8 cellular contexts compared by ENCODE assay signal in the genomic region with DNA sequence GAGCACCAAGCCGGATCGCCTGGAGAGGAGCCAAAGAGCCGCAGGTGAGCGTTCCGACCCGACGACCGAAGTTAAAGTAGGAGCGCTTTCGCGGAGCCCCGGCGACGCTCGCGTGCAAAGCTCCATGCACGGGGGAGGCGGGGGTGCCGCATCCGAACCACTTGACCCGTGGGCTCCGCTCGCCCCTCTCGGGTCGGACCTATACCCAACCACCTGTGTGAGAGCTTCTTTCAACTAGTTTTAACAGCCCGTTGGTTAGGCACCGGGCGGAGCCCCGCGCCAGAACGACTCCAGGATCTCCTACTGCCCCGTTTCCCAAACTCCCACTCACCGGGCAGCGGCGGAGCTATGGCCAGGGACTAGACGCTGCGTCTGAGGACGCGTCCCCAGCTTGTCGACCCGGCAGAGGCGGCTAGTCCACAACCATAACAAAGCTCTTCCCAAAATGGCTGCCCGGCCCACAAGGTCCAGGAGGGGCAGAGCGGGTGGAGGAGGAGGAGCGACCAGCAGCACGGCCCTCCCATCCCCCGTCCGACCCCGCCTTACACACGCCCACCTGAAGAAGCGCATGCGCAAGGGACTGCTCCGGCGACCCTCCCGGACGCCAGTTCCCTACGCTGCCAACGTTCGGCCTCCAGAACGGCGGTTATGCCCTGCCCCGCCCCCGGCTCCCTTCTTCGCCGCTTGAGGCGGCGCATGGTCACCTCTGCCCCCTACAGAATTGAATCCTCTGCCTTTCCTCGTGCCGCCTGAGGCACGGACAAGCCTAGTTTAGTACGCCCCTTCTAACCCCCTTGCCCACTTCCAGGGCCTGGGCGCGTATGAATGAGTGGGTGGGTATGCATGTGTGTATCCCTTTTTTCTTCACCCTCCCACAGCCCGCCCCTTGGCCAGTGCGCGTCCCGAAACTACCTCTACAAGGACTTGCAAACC. TPM values are rescaled to one million over a fixed set of nuclear protein-coding genes. Genes with fewer than 3 reads are reported as not detected.
A peak's percentile ranks its signal among the peaks of the same experiment; 100 is the strongest.
DNase-seq lines count a peak whose midpoint lies in the region; TF ChIP-seq lines count a peak whose summit lies in the region.

A gene with protein sequence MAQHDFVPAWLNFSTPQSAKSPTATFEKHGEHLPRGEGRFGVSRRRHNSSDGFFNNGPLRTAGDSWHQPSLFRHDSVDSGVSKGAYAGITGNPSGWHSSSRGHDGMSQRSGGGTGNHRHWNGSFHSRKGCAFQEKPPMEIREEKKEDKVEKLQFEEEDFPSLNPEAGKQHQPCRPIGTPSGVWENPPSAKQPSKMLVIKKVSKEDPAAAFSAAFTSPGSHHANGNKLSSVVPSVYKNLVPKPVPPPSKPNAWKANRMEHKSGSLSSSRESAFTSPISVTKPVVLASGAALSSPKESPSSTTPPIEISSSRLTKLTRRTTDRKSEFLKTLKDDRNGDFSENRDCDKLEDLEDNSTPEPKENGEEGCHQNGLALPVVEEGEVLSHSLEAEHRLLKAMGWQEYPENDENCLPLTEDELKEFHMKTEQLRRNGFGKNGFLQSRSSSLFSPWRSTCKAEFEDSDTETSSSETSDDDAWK (minus strand): TSS at position 453 of the 933 bp plus-strand sequence. CDS start 27,446 bp downstream, outside the sequence.

- no peaks in the 10 kb centered on the region for H3K27me3 Mint-ChIP-seq in activated naive CD4-positive, alpha-beta T cell treated with anti-CD3 and anti-CD28 coated beads, Interleukin-2, amount 10 ng/mL, durations not matched to agents 7 days and 5 days

- peak within 1 kb of the TSS; percentile 98 for H3K4me3 Mint-ChIP-seq in activated naive CD4-positive, alpha-beta T cell treated with anti-CD3 and anti-CD28 coated beads, Interleukin-2, amount 10 ng/mL, durations not matched to agents 7 days and 5 days

- peaks cover 45% of the 10 kb centered on the region for H3K4me1 Mint-ChIP-seq in activated naive CD4-positive, alpha-beta T cell treated with anti-CD3 and anti-CD28 coated beads, Interleukin-2, amount 10 ng/mL, durations not matched to agents 7 days and 5 days

- H3K36me3 Mint-ChIP-seq in activated naive CD4-positive, alpha-beta T cell treated with anti-CD3 and anti-CD28 coated beads, Interleukin-2, amount 10 ng/mL, durations not matched to agents 7 days and 5 days = peaks cover 28% of the 10 kb centered on the region

- H3K27ac Mint-ChIP-seq in activated naive CD4-positive, alpha-beta T cell treated with anti-CD3 and anti-CD28 coated beads, Interleukin-2, amount 10 ng/mL, durations not matched to agents 7 days and 5 days = peak within 1 kb of the TSS; percentile 100

- DNase-seq in GM04504 (ENCODE audit: low read depth) (peak; percentile 93), HEK293T (ENCODE audit: extremely low spot score) (peak; percentile 98), NAMALWA (ENCODE audit: low spot score) (peak; percentile 96), SK-N-DZ (ENCODE audit: low spot score) (peak; percentile 90), germinal center (ENCODE audit: low spot score) (peak; percentile 100), occipital lobe (lab: John Stamatoyannopoulos, UW) (peak; percentile 95)
- peak; percentile 98 for DNase-seq in activated naive CD4-positive, alpha-beta T cell treated with anti-CD3 and anti-CD28 coated beads, Interleukin-2, amount 10 ng/mL, durations not matched to agents 7 days and 5 days

- POLR2A ChIA-PET in HEK293T (lab: Yijun Ruan, JAX) = interaction anchor here (0.6 to 2.4 kb wide), 21 partner anchors 8 to 346 kb away, joined by 3 to 16 read pairs (median 5); a partner anchor contains a TSS

- peak within 1 kb of the TSS; percentile 97 for H3K27ac ChIP-seq in temporal lobe (ENCODE audit: low read depth, low read length)

- CTCF ChIA-PET in HEK293T (lab: Yijun Ruan, JAX) = interaction anchor here (0.8 to 1.0 kb wide), 2 partner anchors 62 to 353 kb away, joined by 3 to 6 read pairs; no protein-coding TSS in a partner anchor
- CTCF ChIA-PET in activated naive CD4-positive, alpha-beta T cell treated with anti-CD3 and anti-CD28 coated beads, Interleukin-2, amount 10 ng/mL, durations not matched to agents 7 days and 5 days (lab: Charles Lee) = interaction anchor here (0.6 to 2.3 kb wide), 6 partner anchors 8 to 193 kb away, joined by 3 to 9 read pairs (median 3); a partner anchor contains a TSS

- H3K9me3 Mint-ChIP-seq in activated naive CD4-positive, alpha-beta T cell treated with anti-CD3 and anti-CD28 coated beads, Interleukin-2, amount 10 ng/mL, durations not matched to agents 7 days and 5 days = no peaks in the 10 kb centered on the region

TF ChIP-seq in HEK293T, 16 proteins besides CTCF, POLR2A, EP300 and RAD21:
- peak; percentile 92; the same call in 1 of the 2 replicates for TF ChIP-seq HDGF (IDR thresholded peaks at IDR 0.05; ENCODE audit: borderline replicate concordance)
- no peak for TF ChIP-seq ARNT (IDR thresholded peaks at IDR 0.05)
TF ChIP-seq in HEK293T: peak in this region for 1.

RNA-seq across cellular contexts. Expression of the gene that starts here (rescaled TPM):
- 63.0 and 82.0 TPM in 2 replicates for polyA plus RNA-seq in SK-N-DZ (2014; cell fraction: cytosol; rRNA removed)
- polyA plus RNA-seq in SK-N-DZ (2014; cell fraction: nucleus; rRNA removed) = 93.3 and 102 TPM in 2 replicates
- total RNA-seq in occipital lobe (55.4 TPM), temporal lobe (47.5 TPM)

Comparison
In these comparisons a context has a peak if more than half of its experiments do, and no peak if none do; other contexts are left out.
1. Peak in every context shown above with its lines: DNase-seq and H3K27ac ChIP-seq.